22 cellular contexts compared by ENCODE assay signal in genomic region chr22:47914481-47915097, GRCh38.
"Had no signal": no experiment of that assay in that cellular context is flagged by ENCODE, and none has a peak within 500 bp of the region (broad histone marks: within the 10 kb centered on the region; RNA-seq: fewer than 3 reads in every experiment).

No MANE protein-coding gene starts in this region.

- H3K4me3 ChIP-seq: breast epithelium, heart left ventricle, left lung, lower lobe of right lung, right atrium auricular region, stomach, tibial artery had no signal

- ATAC-seq: activated CD4-positive, alpha-beta T cell treated with anti-CD3 and anti-CD28 coated beads for 36 hours; activated naive CD4-positive, alpha-beta T cell treated with anti-CD3 and anti-CD28 coated beads, Interleukin-2, amount 50 U/mL, for 72 hours; activated T-cell treated with anti-CD3 and anti-CD28 coated beads, Interleukin-2, amount 50 U/mL, for 72 hours; esophagus mucosa; heart left ventricle; left lung; lower lobe of right lung; naive thymus-derived CD8-positive, alpha-beta T cell; stimulated activated naive B cell treated with anti-CD40 and anti-IgM and Interleukin-4, amounts not matched to agents 10 μg/mL and 1 μg/mL and 100 μg/mL, for 72 hours had no signal

- H3K27ac ChIP-seq: breast epithelium, heart left ventricle, left lung, lower lobe of right lung, right atrium auricular region, stomach, tibial artery had no signal

- H3K4me1 ChIP-seq: breast epithelium, heart left ventricle, left lung, lower lobe of right lung, right atrium auricular region, stomach, tibial artery had no signal

- H3K27me3 ChIP-seq: breast epithelium, left lung, right atrium auricular region, tibial artery had no signal

- H3K36me3 ChIP-seq: breast epithelium, heart left ventricle, left lung, lower lobe of right lung, right atrium auricular region, stomach, tibial artery had no signal

- DNase-seq: activated CD4-positive, alpha-beta T cell treated with anti-CD3 and anti-CD28 coated beads for 36 hours; activated CD4-positive, CD25-positive, alpha-beta regulatory T cell; activated naive CD4-positive, alpha-beta T cell; activated T-cell treated with anti-CD3 and anti-CD28 coated beads for 4 hours; activated T-cell treated with anti-CD3 and anti-CD28 coated beads, Interleukin-2, amount 50 U/mL, for 72 hours; endodermal cell; foreskin fibroblast; heart left ventricle; left lung; lower lobe of right lung; mesenchymal stem cell; naive thymus-derived CD8-positive, alpha-beta T cell; occipital lobe; stimulated activated CD4-positive, alpha-beta T cell treated with anti-CD3 and anti-CD28 coated beads, Interleukin-15, amount 100 ng/mL, for 24 hours; stimulated activated CD4-positive, alpha-beta T cell treated with anti-CD3 and anti-CD28 coated beads, Interleukin-2, amount 100 ng/mL, for 24 hours; stimulated activated naive B cell treated with anti-CD40 and anti-IgM and Interleukin-4, amounts not matched to agents 10 μg/mL and 1 μg/mL and 100 μg/mL, for 72 hours; stomach; tibial artery had no signal
